Comparison of ENCODE assay signal across 9 cellular contexts in genomic region chr22:31089101-31090100, GRCh38. TPM values are rescaled to one million over a fixed set of nuclear protein-coding genes. Genes with fewer than 3 reads are reported as not detected.
DNase-seq lines count a peak whose midpoint lies in the region; ATAC-seq and TF ChIP-seq lines count a peak whose summit lies in the region.
"Had no signal": no experiment of that assay in that cellular context is flagged by ENCODE, and none has a peak within 500 bp of the region (broad histone marks: within the 10 kb centered on the region; RNA-seq: fewer than 3 reads in every experiment).

No MANE protein-coding gene starts in this region.

- no peaks in the 10 kb centered on the region for H3K9me3 Mint-ChIP-seq in activated naive CD4-positive, alpha-beta T cell treated with anti-CD3 and anti-CD28 coated beads, Interleukin-2, amount 10 ng/mL, durations not matched to agents 7 days and 5 days
- H3K9me3 Mint-ChIP-seq: activated naive CD4-positive, alpha-beta T cell treated with anti-CD3 and anti-CD28 coated beads, Interleukin-2, amount 50 U/mL, for 24 hours had no signal

- DNase-seq in activated naive CD4-positive, alpha-beta T cell treated with anti-CD3 and anti-CD28 coated beads, Interleukin-2, amount 10 ng/mL, durations not matched to agents 7 days and 5 days: peak; percentile 48
- DNase-seq in activated naive CD4-positive, alpha-beta T cell treated with anti-CD3 and anti-CD28 coated beads, Interleukin-2, amount 50 U/mL, for 16 hours: no peak
- DNase-seq in NCI-H526 (lab: John Stamatoyannopoulos, UW) (peak; percentile 62 to 83), breast epithelium (ENCODE audit: low spot score in 2 of 2) (no peak), left lobe of liver (ENCODE audit: low spot score) (peak; percentile 59), upper lobe of left lung (peak; percentile 57 to 83), HPDE6-E6E7 (ENCODE audit: extremely low spot score) (no peak)

- H3K36me3 ChIP-seq in breast epithelium (peaks cover 4% of the 10 kb centered on the region), upper lobe of left lung (peaks cover 2 to 72% (median 48%) of the 10 kb centered on the region in 4 donors)

- 71 to 73% methylated on average over 8 to 9 of the region's 11 CpGs for WGBS in upper lobe of left lung, 2 donors

- H3K27ac Mint-ChIP-seq in activated naive CD4-positive, alpha-beta T cell treated with anti-CD3 and anti-CD28 coated beads, Interleukin-2, amount 10 ng/mL, durations not matched to agents 7 days and 5 days: no peak overlapping the region
- H3K27ac Mint-ChIP-seq: activated naive CD4-positive, alpha-beta T cell treated with anti-CD3 and anti-CD28 coated beads, Interleukin-2, amount 50 U/mL, for 24 hours had no signal

- ATAC-seq in left lobe of liver: peak; percentile 61
- peak in 1 of 2 donors; percentile 6 for ATAC-seq in upper lobe of left lung (ENCODE audit: low FRiP score in 2 of 2)
- ATAC-seq in GM18868 (IDR thresholded peaks at IDR 0.05; ENCODE audit: unreplicated experiment): no peak

- peak; percentile 18 to 69 (median 61) for TF ChIP-seq CTCF in breast epithelium (IDR thresholded peaks at IDR 0.05)
- peak; percentile 63 to 83 (median 76) for TF ChIP-seq CTCF in upper lobe of left lung (IDR thresholded peaks at IDR 0.05)

- H3K9me3 ChIP-seq in breast epithelium (no peaks in the 10 kb centered on the region), upper lobe of left lung (no peaks in the 10 kb centered on the region)

- H3K4me3 ChIP-seq in breast epithelium (no peak overlapping the region), upper lobe of left lung (no peak overlapping the region)

- no peak overlapping the region for H3K4me3 Mint-ChIP-seq in activated naive CD4-positive, alpha-beta T cell treated with anti-CD3 and anti-CD28 coated beads, Interleukin-2, amount 10 ng/mL, durations not matched to agents 7 days and 5 days
- H3K4me3 Mint-ChIP-seq: activated naive CD4-positive, alpha-beta T cell treated with anti-CD3 and anti-CD28 coated beads, Interleukin-2, amount 50 U/mL, for 24 hours had no signal

- H3K27ac ChIP-seq in breast epithelium (peak overlapping the region; percentile 27 to 97), upper lobe of left lung (peak overlapping the region in 1 of 4 donors; percentile 59)

- H3K27me3 Mint-ChIP-seq in activated naive CD4-positive, alpha-beta T cell treated with anti-CD3 and anti-CD28 coated beads, Interleukin-2, amount 10 ng/mL, durations not matched to agents 7 days and 5 days: no peaks in the 10 kb centered on the region
- H3K27me3 Mint-ChIP-seq: activated naive CD4-positive, alpha-beta T cell treated with anti-CD3 and anti-CD28 coated beads, Interleukin-2, amount 50 U/mL, for 24 hours had no signal

- CTCF ChIA-PET in activated naive CD4-positive, alpha-beta T cell treated with anti-CD3 and anti-CD28 coated beads, Interleukin-2, amount 10 ng/mL, durations not matched to agents 7 days and 5 days (lab: Charles Lee): interaction anchor here (0.5 to 2.4 kb wide), 8 partner anchors 16 to 265 kb away, joined by 3 to 6 read pairs (median 4); partner anchors contain the start of gene SELENOM

- H3K27me3 ChIP-seq in breast epithelium (no peaks in the 10 kb centered on the region), upper lobe of left lung (no peaks in the 10 kb centered on the region)

- intact Hi-C loops in breast epithelium (cut with DNase I; ENCODE audit: low total_unique reads): no loop called here

- TF ChIP-seq EP300 in upper lobe of left lung (IDR thresholded peaks at IDR 0.05): no peak

- peaks cover 14% of the 10 kb centered on the region for H3K36me3 Mint-ChIP-seq in activated naive CD4-positive, alpha-beta T cell treated with anti-CD3 and anti-CD28 coated beads, Interleukin-2, amount 10 ng/mL, durations not matched to agents 7 days and 5 days
- H3K36me3 Mint-ChIP-seq: activated naive CD4-positive, alpha-beta T cell treated with anti-CD3 and anti-CD28 coated beads, Interleukin-2, amount 50 U/mL, for 24 hours had no signal

- peaks cover 5% of the 10 kb centered on the region for H3K4me1 Mint-ChIP-seq in activated naive CD4-positive, alpha-beta T cell treated with anti-CD3 and anti-CD28 coated beads, Interleukin-2, amount 10 ng/mL, durations not matched to agents 7 days and 5 days
- H3K4me1 Mint-ChIP-seq: activated naive CD4-positive, alpha-beta T cell treated with anti-CD3 and anti-CD28 coated beads, Interleukin-2, amount 50 U/mL, for 24 hours had no signal

- TF ChIP-seq POLR2A in breast epithelium (IDR thresholded peaks at IDR 0.05) (no peak), upper lobe of left lung (IDR thresholded peaks at IDR 0.05) (no peak)

- H3K4me1 ChIP-seq in breast epithelium: peaks cover 0 to 6% of the 10 kb centered on the region in 2 donors
- H3K4me1 ChIP-seq in upper lobe of left lung: peaks cover 12 to 23% (median 16%) of the 10 kb centered on the region in 4 donors

RNA-seq across cellular contexts. Expression of gene SMTN, which starts 8.3 kb away (rescaled TPM):
- total RNA-seq in breast epithelium: 10 to 100 TPM; 13.9 to 54.1 (median 41.6) TPM
- total RNA-seq in left lobe of liver: 20.9 TPM
- total RNA-seq in upper lobe of left lung: 100 to 1,000 TPM in 1 of 6 donors, 10 to 100 TPM in 5; 26.1 to 104 (median 47.3) TPM

RNA-seq across cellular contexts. Expression of gene SELENOM, which starts 18.0 kb away (rescaled TPM):
- total RNA-seq in breast epithelium (100 to 1,000 TPM; 297 to 485 (median 411) TPM), left lobe of liver (7.0 TPM), upper lobe of left lung (100 to 1,000 TPM in 3 of 6 donors, 10 to 100 TPM in 3; 51.3 to 154 (median 99.7) TPM)

RNA-seq across cellular contexts. Expression of gene INPP5J, which starts 33.4 kb away (rescaled TPM):
- 10 to 100 TPM in 1 of 3 donors, 1 to 10 TPM in 1, not detected in 1; 7.5 to 15.2 TPM for total RNA-seq in breast epithelium
- 0.25 TPM for total RNA-seq in left lobe of liver
- total RNA-seq in upper lobe of left lung: 10 to 100 TPM in 1 of 6 donors, 1 to 10 TPM in 5; 3.0 to 28.3 (median 6.2) TPM

RNA-seq across cellular contexts. Expression of gene PLA2G3, which starts 50.9 kb away (rescaled TPM):
- not detected for total RNA-seq in breast epithelium
- not detected for total RNA-seq in left lobe of liver
- total RNA-seq in upper lobe of left lung: 1 to 10 TPM in 5 of 6 donors, under 1 TPM in 1; 0.79 to 8.1 (median 5.5) TPM

Comparison
In these comparisons a context has a peak if more than half of its experiments do, and no peak if none do; other contexts are left out.
1. DNase-seq: peak in activated naive CD4-positive, alpha-beta T cell treated with anti-CD3 and anti-CD28 coated beads, Interleukin-2, amount 10 ng/mL, durations not matched to agents 7 days and 5 days (single experiment), NCI-H526 (2 of 2), left lobe of liver (single experiment) and upper lobe of left lung (2 of 2); none in activated naive CD4-positive, alpha-beta T cell treated with anti-CD3 and anti-CD28 coated beads, Interleukin-2, amount 50 U/mL, for 16 hours (single experiment), breast epithelium (0 of 2) and HPDE6-E6E7 (single experiment).